Comparison of ENCODE assay signal across 22 cellular contexts in genomic region chr12:48823281-48823680, GRCh38. TPM values are rescaled to one million over a fixed set of nuclear protein-coding genes. Genes with fewer than 3 reads are reported as not detected.
"Had no signal": no experiment of that assay in that cellular context is flagged by ENCODE, and none has a peak within 500 bp of the region (broad histone marks: within the 10 kb centered on the region; RNA-seq: fewer than 3 reads in every experiment).

No MANE protein-coding gene starts in this region.

- H3K4me3 Mint-ChIP-seq: T-cell had no signal

- H3K9ac ChIP-seq: KMS-11 had no signal

- H3K27ac ChIP-seq: KMS-11, SJSA1, SK-N-MC had no signal

- H3K9me3 Mint-ChIP-seq: IgD-negative memory B cell, T-cell had no signal

- H3K9me3 ChIP-seq: SJSA1 had no signal

- H3K4me2 ChIP-seq: KMS-11 had no signal

- H3K27ac Mint-ChIP-seq: IgD-negative memory B cell had no signal

- H3K4me3 ChIP-seq: K562, SJSA1, SK-N-MC had no signal

- H3K36me3 Mint-ChIP-seq: IgD-negative memory B cell, T-cell had no signal

- H3K27me3 Mint-ChIP-seq: IgD-negative memory B cell, T-cell had no signal

- H3K27me3 ChIP-seq: SJSA1 had no signal

- ATAC-seq: HepG2 had no signal

- DNase-seq: Kasumi-1, MV-4-11, NCI-H1048, NCI-H1105, NCI-H1436 treated with DMSO at 0.1 percent for 48 hours, NCI-H1694, NCI-H187 treated with DMSO at 0.1 percent for 48 hours, NCI-H2029 treated with DMSO at 0.1 percent for 48 hours, NCI-H2171 treated with DMSO at 0.1 percent for 48 hours, NCI-H524, NCI-H69, NCI-H774, Right ventricle myocardium superior, RPMI8226, SIG-M5, T-cell had no signal

RNA-seq across cellular contexts. Expression of gene ADCY6, which starts 34.4 kb away (rescaled TPM):
- polyA plus RNA-seq: IgD-negative memory B cell had no signal

RNA-seq across cellular contexts. Expression of gene RND1, which starts 42.4 kb away (rescaled TPM):
- total RNA-seq: SJSA1 had no signal
